ENCODE assay signal across 1 cellular context in the genomic region with DNA sequence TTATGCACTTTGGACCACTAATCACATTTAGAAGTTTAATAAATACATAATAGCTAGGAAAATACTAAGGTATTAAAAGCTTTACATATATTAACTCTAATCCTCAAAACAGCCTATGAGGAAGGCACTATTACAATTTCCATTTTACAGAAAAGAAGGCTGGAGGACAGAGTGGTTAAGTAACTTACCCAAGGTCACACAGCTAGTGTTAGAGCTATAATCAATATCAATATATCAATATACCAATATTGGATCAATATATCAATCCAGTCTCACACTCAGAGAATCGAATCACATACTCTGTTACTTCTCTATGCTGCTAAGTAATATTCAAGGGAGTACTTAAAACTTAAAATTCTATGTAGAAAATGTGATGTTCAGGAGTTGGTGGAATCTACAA.
TF ChIP-seq lines count a peak whose summit lies in the region.

No MANE protein-coding gene starts in this region.

TF ChIP-seq in K562, 482 proteins besides CTCF, POLR2A, EP300 and RAD21 (continued from another document):
- TF ChIP-seq, protein P1, sequence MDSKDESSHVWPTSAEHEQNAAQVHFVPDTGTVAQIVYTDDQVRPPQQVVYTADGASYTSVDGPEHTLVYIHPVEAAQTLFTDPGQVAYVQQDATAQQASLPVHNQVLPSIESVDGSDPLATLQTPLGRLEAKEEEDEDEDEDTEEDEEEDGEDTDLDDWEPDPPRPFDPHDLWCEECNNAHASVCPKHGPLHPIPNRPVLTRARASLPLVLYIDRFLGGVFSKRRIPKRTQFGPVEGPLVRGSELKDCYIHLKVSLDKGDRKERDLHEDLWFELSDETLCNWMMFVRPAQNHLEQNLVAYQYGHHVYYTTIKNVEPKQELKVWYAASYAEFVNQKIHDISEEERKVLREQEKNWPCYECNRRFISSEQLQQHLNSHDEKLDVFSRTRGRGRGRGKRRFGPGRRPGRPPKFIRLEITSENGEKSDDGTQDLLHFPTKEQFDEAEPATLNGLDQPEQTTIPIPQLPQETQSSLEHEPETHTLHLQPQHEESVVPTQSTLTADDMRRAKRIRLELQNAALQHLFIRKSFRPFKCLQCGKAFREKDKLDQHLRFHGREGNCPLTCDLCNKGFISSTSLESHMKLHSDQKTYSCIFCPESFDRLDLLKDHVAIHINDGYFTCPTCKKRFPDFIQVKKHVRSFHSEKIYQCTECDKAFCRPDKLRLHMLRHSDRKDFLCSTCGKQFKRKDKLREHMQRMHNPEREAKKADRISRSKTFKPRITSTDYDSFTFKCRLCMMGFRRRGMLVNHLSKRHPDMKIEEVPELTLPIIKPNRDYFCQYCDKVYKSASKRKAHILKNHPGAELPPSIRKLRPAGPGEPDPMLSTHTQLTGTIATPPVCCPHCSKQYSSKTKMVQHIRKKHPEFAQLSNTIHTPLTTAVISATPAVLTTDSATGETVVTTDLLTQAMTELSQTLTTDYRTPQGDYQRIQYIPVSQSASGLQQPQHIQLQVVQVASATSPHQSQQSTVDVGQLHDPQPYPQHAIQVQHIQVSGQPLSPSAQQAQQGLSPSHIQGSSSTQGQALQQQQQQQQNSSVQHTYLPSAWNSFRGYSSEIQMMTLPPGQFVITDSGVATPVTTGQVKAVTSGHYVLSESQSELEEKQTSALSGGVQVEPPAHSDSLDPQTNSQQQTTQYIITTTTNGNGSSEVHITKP (IDR thresholded peaks at IDR 0.05; ENCODE audit: partially characterized antibody) = no peak
- TF ChIP-seq SPI1 (IDR thresholded peaks at IDR 0.05; ENCODE audit: borderline replicate concordance, low read depth, low read length) (no peak), THRAP3 (IDR thresholded peaks at IDR 0.05; ENCODE audit: borderline replicate concordance) (no peak), CHCHD3 (CRISPR knock-in tag; IDR thresholded peaks at IDR 0.05) (no peak), LARP7 (IDR thresholded peaks at IDR 0.05) (no peak), HMG20A (CRISPR knock-in tag; conservative IDR thresholded peaks at IDR 0.05) (no peak), ZNF197 (CRISPR knock-in tag; IDR thresholded peaks at IDR 0.05; ENCODE audit: low read depth) (no peak), NCOA2 (IDR thresholded peaks at IDR 0.05; ENCODE audit: partially characterized antibody in 2 of 2) (no peak), TFAM (CRISPR knock-in tag; conservative IDR thresholded peaks at IDR 0.05) (no peak), ZNF232 (CRISPR knock-in tag; IDR thresholded peaks at IDR 0.05) (no peak), RBM25 (IDR thresholded peaks at IDR 0.05; ENCODE audit: low read depth, low read length, severe bottlenecking) (peak; percentile 91), KDM1A (IDR thresholded peaks at IDR 0.05) (0 out of 4 replicates have a peak, but pooled peaks have one; percentile 11 to 35)
- TF ChIP-seq, protein P2, sequence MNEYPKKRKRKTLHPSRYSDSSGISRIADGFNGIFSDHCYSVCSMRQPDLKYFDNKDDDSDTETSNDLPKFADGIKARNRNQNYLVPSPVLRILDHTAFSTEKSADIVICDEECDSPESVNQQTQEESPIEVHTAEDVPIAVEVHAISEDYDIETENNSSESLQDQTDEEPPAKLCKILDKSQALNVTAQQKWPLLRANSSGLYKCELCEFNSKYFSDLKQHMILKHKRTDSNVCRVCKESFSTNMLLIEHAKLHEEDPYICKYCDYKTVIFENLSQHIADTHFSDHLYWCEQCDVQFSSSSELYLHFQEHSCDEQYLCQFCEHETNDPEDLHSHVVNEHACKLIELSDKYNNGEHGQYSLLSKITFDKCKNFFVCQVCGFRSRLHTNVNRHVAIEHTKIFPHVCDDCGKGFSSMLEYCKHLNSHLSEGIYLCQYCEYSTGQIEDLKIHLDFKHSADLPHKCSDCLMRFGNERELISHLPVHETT (CRISPR knock-in tag; conservative IDR thresholded peaks at IDR 0.05 in 1 of 2, IDR thresholded peaks at IDR 0.05 in 1 of 2) = no peak
- TF ChIP-seq, protein P3, sequence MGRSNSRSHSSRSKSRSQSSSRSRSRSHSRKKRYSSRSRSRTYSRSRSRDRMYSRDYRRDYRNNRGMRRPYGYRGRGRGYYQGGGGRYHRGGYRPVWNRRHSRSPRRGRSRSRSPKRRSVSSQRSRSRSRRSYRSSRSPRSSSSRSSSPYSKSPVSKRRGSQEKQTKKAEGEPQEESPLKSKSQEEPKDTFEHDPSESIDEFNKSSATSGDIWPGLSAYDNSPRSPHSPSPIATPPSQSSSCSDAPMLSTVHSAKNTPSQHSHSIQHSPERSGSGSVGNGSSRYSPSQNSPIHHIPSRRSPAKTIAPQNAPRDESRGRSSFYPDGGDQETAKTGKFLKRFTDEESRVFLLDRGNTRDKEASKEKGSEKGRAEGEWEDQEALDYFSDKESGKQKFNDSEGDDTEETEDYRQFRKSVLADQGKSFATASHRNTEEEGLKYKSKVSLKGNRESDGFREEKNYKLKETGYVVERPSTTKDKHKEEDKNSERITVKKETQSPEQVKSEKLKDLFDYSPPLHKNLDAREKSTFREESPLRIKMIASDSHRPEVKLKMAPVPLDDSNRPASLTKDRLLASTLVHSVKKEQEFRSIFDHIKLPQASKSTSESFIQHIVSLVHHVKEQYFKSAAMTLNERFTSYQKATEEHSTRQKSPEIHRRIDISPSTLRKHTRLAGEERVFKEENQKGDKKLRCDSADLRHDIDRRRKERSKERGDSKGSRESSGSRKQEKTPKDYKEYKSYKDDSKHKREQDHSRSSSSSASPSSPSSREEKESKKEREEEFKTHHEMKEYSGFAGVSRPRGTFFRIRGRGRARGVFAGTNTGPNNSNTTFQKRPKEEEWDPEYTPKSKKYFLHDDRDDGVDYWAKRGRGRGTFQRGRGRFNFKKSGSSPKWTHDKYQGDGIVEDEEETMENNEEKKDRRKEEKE (IDR thresholded peaks at IDR 0.05; ENCODE audit: borderline replicate concordance in 1 of 2, control insufficient read depth in 1 of 2, low read depth in 2 of 2, low read length in 1 of 2) = no peak
- TF ChIP-seq, protein P4, sequence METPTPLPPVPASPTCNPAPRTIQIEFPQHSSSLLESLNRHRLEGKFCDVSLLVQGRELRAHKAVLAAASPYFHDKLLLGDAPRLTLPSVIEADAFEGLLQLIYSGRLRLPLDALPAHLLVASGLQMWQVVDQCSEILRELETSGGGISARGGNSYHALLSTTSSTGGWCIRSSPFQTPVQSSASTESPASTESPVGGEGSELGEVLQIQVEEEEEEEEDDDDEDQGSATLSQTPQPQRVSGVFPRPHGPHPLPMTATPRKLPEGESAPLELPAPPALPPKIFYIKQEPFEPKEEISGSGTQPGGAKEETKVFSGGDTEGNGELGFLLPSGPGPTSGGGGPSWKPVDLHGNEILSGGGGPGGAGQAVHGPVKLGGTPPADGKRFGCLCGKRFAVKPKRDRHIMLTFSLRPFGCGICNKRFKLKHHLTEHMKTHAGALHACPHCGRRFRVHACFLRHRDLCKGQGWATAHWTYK (CRISPR knock-in tag; IDR thresholded peaks at IDR 0.05) = no peak
- TF ChIP-seq, protein P5, sequence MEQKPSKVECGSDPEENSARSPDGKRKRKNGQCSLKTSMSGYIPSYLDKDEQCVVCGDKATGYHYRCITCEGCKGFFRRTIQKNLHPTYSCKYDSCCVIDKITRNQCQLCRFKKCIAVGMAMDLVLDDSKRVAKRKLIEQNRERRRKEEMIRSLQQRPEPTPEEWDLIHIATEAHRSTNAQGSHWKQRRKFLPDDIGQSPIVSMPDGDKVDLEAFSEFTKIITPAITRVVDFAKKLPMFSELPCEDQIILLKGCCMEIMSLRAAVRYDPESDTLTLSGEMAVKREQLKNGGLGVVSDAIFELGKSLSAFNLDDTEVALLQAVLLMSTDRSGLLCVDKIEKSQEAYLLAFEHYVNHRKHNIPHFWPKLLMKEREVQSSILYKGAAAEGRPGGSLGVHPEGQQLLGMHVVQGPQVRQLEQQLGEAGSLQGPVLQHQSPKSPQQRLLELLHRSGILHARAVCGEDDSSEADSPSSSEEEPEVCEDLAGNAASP (IDR thresholded peaks at IDR 0.05) = no peak
- TF ChIP-seq, protein P6, sequence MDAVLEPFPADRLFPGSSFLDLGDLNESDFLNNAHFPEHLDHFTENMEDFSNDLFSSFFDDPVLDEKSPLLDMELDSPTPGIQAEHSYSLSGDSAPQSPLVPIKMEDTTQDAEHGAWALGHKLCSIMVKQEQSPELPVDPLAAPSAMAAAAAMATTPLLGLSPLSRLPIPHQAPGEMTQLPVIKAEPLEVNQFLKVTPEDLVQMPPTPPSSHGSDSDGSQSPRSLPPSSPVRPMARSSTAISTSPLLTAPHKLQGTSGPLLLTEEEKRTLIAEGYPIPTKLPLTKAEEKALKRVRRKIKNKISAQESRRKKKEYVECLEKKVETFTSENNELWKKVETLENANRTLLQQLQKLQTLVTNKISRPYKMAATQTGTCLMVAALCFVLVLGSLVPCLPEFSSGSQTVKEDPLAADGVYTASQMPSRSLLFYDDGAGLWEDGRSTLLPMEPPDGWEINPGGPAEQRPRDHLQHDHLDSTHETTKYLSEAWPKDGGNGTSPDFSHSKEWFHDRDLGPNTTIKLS (IDR thresholded peaks at IDR 0.05; ENCODE audit: borderline replicate concordance, low read depth) = no peak
- TF ChIP-seq, protein P7, sequence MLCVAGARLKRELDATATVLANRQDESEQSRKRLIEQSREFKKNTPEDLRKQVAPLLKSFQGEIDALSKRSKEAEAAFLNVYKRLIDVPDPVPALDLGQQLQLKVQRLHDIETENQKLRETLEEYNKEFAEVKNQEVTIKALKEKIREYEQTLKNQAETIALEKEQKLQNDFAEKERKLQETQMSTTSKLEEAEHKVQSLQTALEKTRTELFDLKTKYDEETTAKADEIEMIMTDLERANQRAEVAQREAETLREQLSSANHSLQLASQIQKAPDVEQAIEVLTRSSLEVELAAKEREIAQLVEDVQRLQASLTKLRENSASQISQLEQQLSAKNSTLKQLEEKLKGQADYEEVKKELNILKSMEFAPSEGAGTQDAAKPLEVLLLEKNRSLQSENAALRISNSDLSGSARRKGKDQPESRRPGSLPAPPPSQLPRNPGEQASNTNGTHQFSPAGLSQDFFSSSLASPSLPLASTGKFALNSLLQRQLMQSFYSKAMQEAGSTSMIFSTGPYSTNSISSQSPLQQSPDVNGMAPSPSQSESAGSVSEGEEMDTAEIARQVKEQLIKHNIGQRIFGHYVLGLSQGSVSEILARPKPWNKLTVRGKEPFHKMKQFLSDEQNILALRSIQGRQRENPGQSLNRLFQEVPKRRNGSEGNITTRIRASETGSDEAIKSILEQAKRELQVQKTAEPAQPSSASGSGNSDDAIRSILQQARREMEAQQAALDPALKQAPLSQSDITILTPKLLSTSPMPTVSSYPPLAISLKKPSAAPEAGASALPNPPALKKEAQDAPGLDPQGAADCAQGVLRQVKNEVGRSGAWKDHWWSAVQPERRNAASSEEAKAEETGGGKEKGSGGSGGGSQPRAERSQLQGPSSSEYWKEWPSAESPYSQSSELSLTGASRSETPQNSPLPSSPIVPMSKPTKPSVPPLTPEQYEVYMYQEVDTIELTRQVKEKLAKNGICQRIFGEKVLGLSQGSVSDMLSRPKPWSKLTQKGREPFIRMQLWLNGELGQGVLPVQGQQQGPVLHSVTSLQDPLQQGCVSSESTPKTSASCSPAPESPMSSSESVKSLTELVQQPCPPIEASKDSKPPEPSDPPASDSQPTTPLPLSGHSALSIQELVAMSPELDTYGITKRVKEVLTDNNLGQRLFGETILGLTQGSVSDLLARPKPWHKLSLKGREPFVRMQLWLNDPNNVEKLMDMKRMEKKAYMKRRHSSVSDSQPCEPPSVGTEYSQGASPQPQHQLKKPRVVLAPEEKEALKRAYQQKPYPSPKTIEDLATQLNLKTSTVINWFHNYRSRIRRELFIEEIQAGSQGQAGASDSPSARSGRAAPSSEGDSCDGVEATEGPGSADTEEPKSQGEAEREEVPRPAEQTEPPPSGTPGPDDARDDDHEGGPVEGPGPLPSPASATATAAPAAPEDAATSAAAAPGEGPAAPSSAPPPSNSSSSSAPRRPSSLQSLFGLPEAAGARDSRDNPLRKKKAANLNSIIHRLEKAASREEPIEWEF (CRISPR knock-in tag; IDR thresholded peaks at IDR 0.05) = peak; percentile 98
